In the genomic region with DNA sequence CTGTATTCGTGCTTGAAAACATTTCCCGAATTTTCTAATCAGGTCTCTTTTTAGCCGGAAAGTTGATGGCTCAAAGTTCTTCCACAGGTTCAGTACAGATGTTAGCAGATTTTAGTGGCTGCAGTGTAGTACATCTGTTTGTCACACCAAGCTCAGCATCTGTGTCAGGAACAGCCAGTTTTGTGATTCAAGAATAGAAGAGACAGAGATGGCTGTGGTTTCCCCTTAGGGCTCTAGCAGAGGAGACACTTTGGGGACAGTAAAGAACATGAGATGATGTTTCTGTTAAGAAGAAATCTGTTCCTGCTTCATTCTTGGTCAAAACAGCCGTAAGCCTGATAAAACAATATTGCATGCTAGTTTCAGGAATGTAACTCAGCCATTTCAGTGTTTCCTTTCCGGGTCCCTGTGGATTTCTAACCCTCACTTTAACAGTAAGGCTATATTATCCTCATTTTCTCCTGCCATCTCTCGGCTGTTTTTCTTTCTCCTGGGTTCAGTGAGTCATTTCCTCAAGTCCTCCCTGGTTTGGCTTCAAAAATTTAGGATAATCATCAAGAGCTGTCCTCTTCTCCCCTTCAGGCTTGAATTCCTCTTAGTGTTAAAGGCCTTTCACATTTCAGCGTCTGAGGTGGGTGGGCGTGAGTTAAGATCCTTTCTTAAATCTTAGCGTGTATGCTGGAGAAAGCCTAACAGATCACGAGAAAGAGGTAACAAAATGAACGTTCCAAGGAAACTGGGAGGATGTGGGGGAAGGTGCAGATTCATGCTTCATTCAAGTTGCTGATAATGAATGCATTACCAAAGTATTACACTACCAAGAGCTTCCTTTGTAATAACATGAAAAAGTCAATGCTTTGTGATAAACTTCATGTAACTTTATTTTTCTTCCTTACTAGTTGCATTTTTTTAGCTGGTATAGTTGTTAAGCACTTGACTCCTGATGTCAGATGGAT, we compare ENCODE assay signal across 13 cellular contexts. TPM values are rescaled to one million over a fixed set of nuclear protein-coding genes. Genes with fewer than 3 reads are reported as not detected.
DNase-seq lines count a peak whose midpoint lies in the region; ATAC-seq and TF ChIP-seq lines count a peak whose summit lies in the region.
"Had no signal": no experiment of that assay in that cellular context is flagged by ENCODE, and none has a peak within 500 bp of the region (broad histone marks: within the 10 kb centered on the region; RNA-seq: fewer than 3 reads in every experiment).

No MANE protein-coding gene starts in this region.

- H3K27ac Mint-ChIP-seq in neural progenitor cell, result no peak overlapping the region
- H3K27ac Mint-ChIP-seq in stimulated activated effector memory CD8-positive, alpha-beta T cell treated with anti-CD3 and anti-CD28 coated beads, Interleukin-12 subunit alpha, Interleukin-12 subunit beta, amount 100 ng/mL, for 72 hours, result no peak overlapping the region
- H3K27ac Mint-ChIP-seq: activated CD8-positive, alpha-beta T cell treated with anti-CD3 and anti-CD28 coated beads for 36 hours; B cell had no signal

- H3K36me3 Mint-ChIP-seq in neural progenitor cell, result no peaks in the 10 kb centered on the region
- H3K36me3 Mint-ChIP-seq in stimulated activated effector memory CD8-positive, alpha-beta T cell treated with anti-CD3 and anti-CD28 coated beads, Interleukin-12 subunit alpha, Interleukin-12 subunit beta, amount 100 ng/mL, for 72 hours, result no peaks in the 10 kb centered on the region

- ATAC-seq in PC-3 (peak; percentile 61), GM19023 (IDR thresholded peaks at IDR 0.05; ENCODE audit: unreplicated experiment) (no peak), HG02642 (IDR thresholded peaks at IDR 0.05; ENCODE audit: poor library complexity, unreplicated experiment) (no peak)
- no peak for ATAC-seq in stimulated activated effector memory CD8-positive, alpha-beta T cell treated with anti-CD3 and anti-CD28 coated beads, Interleukin-12 subunit alpha, Interleukin-12 subunit beta, amount 100 ng/mL, for 72 hours
- ATAC-seq: activated CD8-positive, alpha-beta T cell treated with anti-CD3 and anti-CD28 coated beads for 36 hours had no signal

- H3K27ac ChIP-seq in PC-3 (ENCODE audit: low read length) (no peak overlapping the region), neural progenitor cell (no peak overlapping the region)
- H3K27ac ChIP-seq: colonic mucosa, suprapubic skin had no signal

- H2AFZ ChIP-seq in PC-3 (ENCODE audit: low read length), result peak overlapping the region; percentile 20
- peak overlapping the region; percentile 74 for H2AFZ ChIP-seq in neural progenitor cell (replicated peaks)

- peak; percentile 42 for DNase-seq in ACHN
- peak; percentile 43 for DNase-seq in PC-3
- DNase-seq in fibroblast of gingiva (ENCODE audit: low read depth), result peak; percentile 70
- no peak for DNase-seq in neural progenitor cell (ENCODE audit: low spot score)
- DNase-seq in activated CD4-positive, alpha-beta T cell treated with anti-CD3 and anti-CD28 coated beads for 48 hours, result no peak
- no peak for DNase-seq in stimulated activated effector memory CD8-positive, alpha-beta T cell treated with anti-CD3 and anti-CD28 coated beads, Interleukin-12 subunit alpha, Interleukin-12 subunit beta, amount 100 ng/mL, for 72 hours (ENCODE audit: low spot score in 2 of 2)
- DNase-seq: activated CD8-positive, alpha-beta T cell treated with anti-CD3 and anti-CD28 coated beads for 36 hours; colonic mucosa; NCI-H1436 treated with DMSO at 0.1 percent for 48 hours had no signal

- H3K4me1 Mint-ChIP-seq in neural progenitor cell, result peaks cover 10% of the 10 kb centered on the region
- no peaks in the 10 kb centered on the region for H3K4me1 Mint-ChIP-seq in stimulated activated effector memory CD8-positive, alpha-beta T cell treated with anti-CD3 and anti-CD28 coated beads, Interleukin-12 subunit alpha, Interleukin-12 subunit beta, amount 100 ng/mL, for 72 hours
- H3K4me1 Mint-ChIP-seq: B cell had no signal

- CTCF ChIA-PET in PC-3 (lab: Charles Lee), result no interaction called here

- peak overlapping the region; percentile 56 for H3K4me2 ChIP-seq in PC-3 (ENCODE audit: low read length)
- no peak overlapping the region for H3K4me2 ChIP-seq in neural progenitor cell

- H4K20me1 ChIP-seq in PC-3 (ENCODE audit: low read length) (no peaks in the 10 kb centered on the region), neural progenitor cell (ENCODE audit: low read depth) (no peaks in the 10 kb centered on the region)

- H3F3A ChIP-seq in PC-3 (ENCODE audit: low read length, unreplicated experiment), result no peaks in the 10 kb centered on the region
- no peaks in the 10 kb centered on the region for H3F3A ChIP-seq in neural progenitor cell (ENCODE audit: low read depth)

- H3K4me3 ChIP-seq in PC-3 (ENCODE audit: low read length) (peak overlapping the region; percentile 9), neural progenitor cell (no peak overlapping the region)
- H3K4me3 ChIP-seq: colonic mucosa, suprapubic skin had no signal

- H3K36me3 ChIP-seq in PC-3 (ENCODE audit: low read depth, low read length), result no peaks in the 10 kb centered on the region
- H3K36me3 ChIP-seq in neural progenitor cell, result no peaks in the 10 kb centered on the region
- H3K36me3 ChIP-seq: colonic mucosa, suprapubic skin had no signal

- H3K9me3 Mint-ChIP-seq in neural progenitor cell, result no peaks in the 10 kb centered on the region
- H3K9me3 Mint-ChIP-seq in stimulated activated effector memory CD8-positive, alpha-beta T cell treated with anti-CD3 and anti-CD28 coated beads, Interleukin-12 subunit alpha, Interleukin-12 subunit beta, amount 100 ng/mL, for 72 hours, result no peaks in the 10 kb centered on the region
- H3K9me3 Mint-ChIP-seq: activated CD8-positive, alpha-beta T cell treated with anti-CD3 and anti-CD28 coated beads for 36 hours had no signal

- H3K9me3 ChIP-seq in PC-3 (ENCODE audit: low read length) (no peaks in the 10 kb centered on the region), neural progenitor cell (ENCODE audit: low read depth) (no peaks in the 10 kb centered on the region)
- H3K9me3 ChIP-seq: colonic mucosa, suprapubic skin had no signal

- no peak overlapping the region for H3K4me3 Mint-ChIP-seq in neural progenitor cell
- no peak overlapping the region for H3K4me3 Mint-ChIP-seq in stimulated activated effector memory CD8-positive, alpha-beta T cell treated with anti-CD3 and anti-CD28 coated beads, Interleukin-12 subunit alpha, Interleukin-12 subunit beta, amount 100 ng/mL, for 72 hours
- H3K4me3 Mint-ChIP-seq: activated CD8-positive, alpha-beta T cell treated with anti-CD3 and anti-CD28 coated beads for 36 hours; B cell had no signal

- H3K27me3 Mint-ChIP-seq in neural progenitor cell (ENCODE audit: insufficient read depth, low read depth), result no peaks in the 10 kb centered on the region

- POLR2A ChIA-PET in PC-3 (lab: Charles Lee; ENCODE audit: unreplicated experiment), result no interaction called here

- H3K9ac ChIP-seq in PC-3 (ENCODE audit: low read length), result no peak overlapping the region
- H3K9ac ChIP-seq in neural progenitor cell, result no peak overlapping the region

- in situ Hi-C loops in ACHN (cut with HindIII; ENCODE audit: low pct_ligation_motif_present, low pct_unique_long_range_greater_than_20kb, low sequenced_read_pairs), result no loop called here

- no TSS peak for BruUV-seq in PC-3 (replicated peaks; lab: Mats Ljungman, UMichigan)

- peaks cover 12% of the 10 kb centered on the region for H3K4me1 ChIP-seq in PC-3 (ENCODE audit: insufficient read depth, low read length)
- H3K4me1 ChIP-seq in neural progenitor cell, result no peaks in the 10 kb centered on the region
- H3K4me1 ChIP-seq: colonic mucosa had no signal

- no peaks in the 10 kb centered on the region for H3K9me2 ChIP-seq in PC-3 (replicated peaks; ENCODE audit: low read length)

- H3K79me2 ChIP-seq in PC-3 (ENCODE audit: low read length) (no peaks in the 10 kb centered on the region), neural progenitor cell (ENCODE audit: low read depth) (no peaks in the 10 kb centered on the region)

- H3K27me3 ChIP-seq in PC-3 (ENCODE audit: low read length), result peaks cover 27% of the 10 kb centered on the region
- H3K27me3 ChIP-seq in neural progenitor cell, result no peaks in the 10 kb centered on the region
- H3K27me3 ChIP-seq: colonic mucosa, suprapubic skin had no signal

- TF ChIP-seq CTCF in PC-3 (conservative IDR thresholded peaks at IDR 0.05; ENCODE audit: low read depth, low read length) (no peak), neural progenitor cell (IDR thresholded peaks at IDR 0.05) (no peak)

- intact Hi-C loops in PC-3 (cut with micrococcal nuclease), result no loop called here

RNA-seq across cellular contexts. Expression of a gene that starts 37.1 kb away (rescaled TPM):
- total RNA-seq in PC-3 (2014; rRNA removed) (11.9 and 13.9 TPM in 2 replicates), neural progenitor cell (ENCODE audit: low replicate concordance) (0.25 and 0.41 TPM in 2 replicates)
- total RNA-seq: activated CD8-positive, alpha-beta T cell treated with anti-CD3 and anti-CD28 coated beads for 36 hours; B cell had no signal

Comparison
In these comparisons a context has a peak if more than half of its experiments do, and no peak if none do; other contexts are left out.
1. DNase-seq: peak in ACHN (single experiment), PC-3 (single experiment) and fibroblast of gingiva (single experiment); none in neural progenitor cell (single experiment), activated CD4-positive, alpha-beta T cell treated with anti-CD3 and anti-CD28 coated beads for 48 hours (single experiment) and stimulated activated effector memory CD8-positive, alpha-beta T cell treated with anti-CD3 and anti-CD28 coated beads, Interleukin-12 subunit alpha, Interleukin-12 subunit beta, amount 100 ng/mL, for 72 hours (0 of 2).